In genomic region chr18:28494151-28494550, GRCh38 we compare ENCODE assay signal across 1 cellular context.
TF ChIP-seq lines count a peak whose summit lies in the region.

No MANE protein-coding gene starts in this region.

TF ChIP-seq in IMR-90, 13 proteins besides CTCF, POLR2A, EP300 and RAD21:
- TF ChIP-seq BHLHE40 (IDR thresholded peaks at IDR 0.05; ENCODE audit: low read depth, low read length) (no peak), RFX5 (IDR thresholded peaks at IDR 0.05; ENCODE audit: low read depth, low read length) (no peak), CEBPB (IDR thresholded peaks at IDR 0.05; ENCODE audit: low read depth, low read length) (no peak), MAZ (IDR thresholded peaks at IDR 0.05; ENCODE audit: borderline replicate concordance, low read depth, low read length) (no peak), MAFK (IDR thresholded peaks at IDR 0.05; ENCODE audit: low read depth, low read length) (no peak), ELK1 (IDR thresholded peaks at IDR 0.05; ENCODE audit: borderline replicate concordance, low read depth, low read length) (no peak), RCOR1 (IDR thresholded peaks at IDR 0.05; ENCODE audit: insufficient replicate concordance, low read length) (no peak), NFE2L2 (IDR thresholded peaks at IDR 0.05; ENCODE audit: low read depth, low read length) (no peak)
